Comparison of ENCODE assay signal across 19 cellular contexts in genomic region chr21:26159869-26160268, GRCh38. TPM values are rescaled to one million over a fixed set of nuclear protein-coding genes. Genes with fewer than 3 reads are reported as not detected.
A peak's percentile ranks its signal among the peaks of the same experiment; 100 is the strongest.
DNase-seq lines count a peak whose midpoint lies in the region; ATAC-seq and TF ChIP-seq lines count a peak whose summit lies in the region.
"Had no signal": no experiment of that assay in that cellular context is flagged by ENCODE, and none has a peak within 500 bp of the region (broad histone marks: within the 10 kb centered on the region; RNA-seq: fewer than 3 reads in every experiment).

No MANE protein-coding gene starts in this region.

- H3K18ac ChIP-seq in IMR-90 (ENCODE audit: low read depth, low read length): no peak overlapping the region

- H2AFZ ChIP-seq in IMR-90 (replicated peaks; ENCODE audit: low read length, poor library complexity) (no peak overlapping the region), parathyroid adenoma (no peak overlapping the region)

- CTCF ChIA-PET in MCF 10A (lab: Yijun Ruan, JAX) (interaction anchor here (0.6 to 1.7 kb wide), 3 partner anchors 9 to 206 kb away, joined by 3 to 6 read pairs (median 4); no protein-coding TSS in a partner anchor), IMR-90 (lab: Yijun Ruan, JAX) (no interaction called here), A673 (lab: Charles Lee) (no interaction called here)

- H4K8ac ChIP-seq in IMR-90 (ENCODE audit: low read depth in 2 of 2, low read length in 2 of 2): no peak overlapping the region

- no peak overlapping the region for H2AK9ac ChIP-seq in IMR-90 (replicated peaks; ENCODE audit: low read depth, low read length, poor library complexity)

- no peak for TF ChIP-seq RAD21 in IMR-90 (IDR thresholded peaks at IDR 0.05; ENCODE audit: low read length)

- no peak overlapping the region for H4K5ac ChIP-seq in IMR-90 (ENCODE audit: low read depth, low read length)

- peaks cover 6% of the 10 kb centered on the region for H3K36me3 Mint-ChIP-seq in MCF 10A (ENCODE audit: insufficient read depth, unreplicated experiment)
- H3K36me3 Mint-ChIP-seq: CD8-positive, alpha-beta memory T cell had no signal

- BruUV-seq in MCF 10A (replicated peaks; lab: Mats Ljungman, UMichigan) (no TSS peak), IMR-90 (replicated peaks; lab: Mats Ljungman, UMichigan) (no TSS peak), A673 (replicated peaks; lab: Mats Ljungman, UMichigan) (no TSS peak)

- no peak overlapping the region for H3K4me2 ChIP-seq in IMR-90 (ENCODE audit: low read depth, low read length)
- peak overlapping the region; percentile 82 for H3K4me2 ChIP-seq in parathyroid adenoma (ENCODE audit: low read length)

- peaks cover 10 to 46% of the 10 kb centered on the region in 2 experiments for H3K79me1 ChIP-seq in IMR-90 (ENCODE audit: low read depth in 1 of 2, low read length in 2 of 2)

- in situ Hi-C loops in IMR-90 (cut with MboI; ENCODE audit: low sequenced_read_pairs): no loop called here

- H3K4me1 ChIP-seq in breast epithelium: peaks cover 0 to 4% of the 10 kb centered on the region in 2 donors
- peaks cover 7% of the 10 kb centered on the region; the same call in 1 of the 2 replicates for H3K4me1 ChIP-seq in IMR-90 (ENCODE audit: control insufficient read depth, insufficient read depth, low read length)
- H3K4me1 ChIP-seq in parathyroid adenoma: peaks cover 3% of the 10 kb centered on the region
- peaks cover 33% of the 10 kb centered on the region for H3K4me1 ChIP-seq in A673 (ENCODE audit: insufficient read depth, low read length, poor library complexity, severe bottlenecking)

- peaks cover 25% of the 10 kb centered on the region for H4K20me1 ChIP-seq in IMR-90 (ENCODE audit: insufficient read depth, low read length)

- POLR2A ChIA-PET in MCF 10A (lab: Yijun Ruan, JAX): interaction anchor here (0.6 to 13.8 kb wide), 5 partner anchors 9 to 230 kb away, joined by 3 to 260 read pairs (median 6); no protein-coding TSS in a partner anchor
- POLR2A ChIA-PET in IMR-90 (lab: Charles Lee; ENCODE audit: unreplicated experiment): interaction anchor here (1.2 kb wide), 1 partner anchor 9 kb away, joined by 4 read pairs; no protein-coding TSS in a partner anchor
- POLR2A ChIA-PET in A673 (lab: Charles Lee; ENCODE audit: low non-redundant PET): no interaction called here

- WGBS in IMR-90 (ENCODE audit: extremely low coverage in 2 of 2, insufficient read length in 1 of 2), 2 experiments: 100% methylated on average over 1 of the region's 1 CpG; no CpG with 5 or more reads in 1 of the 2 experiments

- H3K9ac ChIP-seq in IMR-90 (ENCODE audit: low read depth, low read length): no peak overlapping the region
- no peak overlapping the region for H3K9ac ChIP-seq in parathyroid adenoma

- dilution Hi-C loops in IMR-90 (cut with HindIII; ENCODE audit: low sequenced_read_pairs, unreplicated experiment): no loop called here

- H3K4me3 Mint-ChIP-seq in MCF 10A (ENCODE audit: unreplicated experiment): no peak overlapping the region
- H3K4me3 Mint-ChIP-seq: CD8-positive, alpha-beta memory T cell had no signal

- no peaks in the 10 kb centered on the region for H3K27me3 ChIP-seq in breast epithelium
- no peaks in the 10 kb centered on the region for H3K27me3 ChIP-seq in IMR-90 (ENCODE audit: control insufficient read depth, insufficient read depth, low read length)
- H3K27me3 ChIP-seq in parathyroid adenoma (ENCODE audit: control insufficient read depth, insufficient read depth, low read length): no peaks in the 10 kb centered on the region
- no peaks in the 10 kb centered on the region for H3K27me3 ChIP-seq in A673 (replicated peaks; ENCODE audit: insufficient read depth, low read depth, low read length, poor library complexity)

- H2BK20ac ChIP-seq in IMR-90 (ENCODE audit: low read depth, low read length): no peak overlapping the region

- H3K4ac ChIP-seq in IMR-90 (ENCODE audit: low read depth, low read length): no peak overlapping the region

- H4K91ac ChIP-seq in IMR-90 (ENCODE audit: insufficient read depth, low read depth, low read length): no peak overlapping the region

- peaks cover 25% of the 10 kb centered on the region for H3K4me1 Mint-ChIP-seq in MCF 10A (ENCODE audit: insufficient read depth, unreplicated experiment)
- H3K4me1 Mint-ChIP-seq: CD8-positive, alpha-beta memory T cell had no signal

- H2BK15ac ChIP-seq in IMR-90 (ENCODE audit: low read depth, low read length): no peak overlapping the region

- H3K23ac ChIP-seq in IMR-90 (ENCODE audit: low read depth, low read length): no peak overlapping the region

- H3K9me3 ChIP-seq in breast epithelium (no peaks in the 10 kb centered on the region), IMR-90 (ENCODE audit: control insufficient read depth, insufficient read depth, low read length) (no peaks in the 10 kb centered on the region), parathyroid adenoma (ENCODE audit: control insufficient read depth, low read length) (no peaks in the 10 kb centered on the region), A673 (ENCODE audit: low read depth, low read length, poor library complexity, severe bottlenecking) (no peaks in the 10 kb centered on the region)

- H3K9me1 ChIP-seq in IMR-90 (ENCODE audit: insufficient read depth, low read length): peaks cover 8% of the 10 kb centered on the region

- ATAC-seq in IMR-90 (ENCODE audit: low read depth) (no peak), HG03135 (IDR thresholded peaks at IDR 0.05; ENCODE audit: unreplicated experiment) (no peak), GM19397 (IDR thresholded peaks at IDR 0.05; ENCODE audit: unreplicated experiment) (no peak)
- ATAC-seq: K562 had no signal

- H2AK5ac ChIP-seq in IMR-90 (ENCODE audit: low read depth, low read length): no peak overlapping the region

- no peak overlapping the region for H2BK5ac ChIP-seq in IMR-90 (ENCODE audit: low read depth, low read length, poor library complexity, severe bottlenecking)

- TF ChIP-seq CTCF in MCF 10A (IDR thresholded peaks at IDR 0.05; ENCODE audit: unreplicated experiment) (no peak), breast epithelium (IDR thresholded peaks at IDR 0.05) (no peak), IMR-90 (conservative IDR thresholded peaks at IDR 0.05; ENCODE audit: low read depth, low read length) (no peak), parathyroid adenoma (IDR thresholded peaks at IDR 0.05) (no peak), A673 (conservative IDR thresholded peaks at IDR 0.05; ENCODE audit: low read depth, low read length) (no peak)

- H3K56ac ChIP-seq in IMR-90 (ENCODE audit: extremely low read depth, insufficient read depth, low read length): no peak overlapping the region

- H3K9me3 Mint-ChIP-seq in MCF 10A (ENCODE audit: unreplicated experiment): no peaks in the 10 kb centered on the region
- H3K9me3 Mint-ChIP-seq: CD8-positive, alpha-beta memory T cell had no signal

- intact Hi-C loops in MCF 10A (cut with micrococcal nuclease): no loop called here
- intact Hi-C loops in breast epithelium (cut with DNase I; ENCODE audit: low total_unique reads): no loop called here
- intact Hi-C loops in IMR-90 (cut with micrococcal nuclease): no loop called here
- intact Hi-C loops in A673 (cut with micrococcal nuclease; ENCODE audit: unreplicated experiment): loop anchor here (10.0 kb wide), 3 partner anchors 85 to 555 kb away; partner anchors contain the start of gene MRPL39

- TF ChIP-seq POLR2A in breast epithelium (IDR thresholded peaks at IDR 0.05): no peak
- TF ChIP-seq POLR2A in IMR-90 (IDR thresholded peaks at IDR 0.05; ENCODE audit: low read depth, low read length): no peak

- no peaks in the 10 kb centered on the region for H3K27me3 Mint-ChIP-seq in MCF 10A (ENCODE audit: insufficient read depth, unreplicated experiment)

- no peak overlapping the region for H2BK120ac ChIP-seq in IMR-90 (ENCODE audit: low read depth, low read length)

- H3K4me3 ChIP-seq in breast epithelium (no peak overlapping the region), IMR-90 (ENCODE audit: insufficient read depth, low read depth, low read length) (no peak overlapping the region), parathyroid adenoma (ENCODE audit: low read depth, low read length) (peak overlapping the region; percentile 45), A673 (ENCODE audit: low read depth, low read length, poor library complexity, severe bottlenecking) (no peak overlapping the region)
- H3K4me3 ChIP-seq: K562 had no signal

- DNase-seq in MCF 10A (ENCODE audit: unreplicated experiment): no peak
- DNase-seq in breast epithelium (ENCODE audit: low spot score in 2 of 2): no peak
- DNase-seq in IMR-90: peak; percentile 27
- no peak for DNase-seq in epithelial cell of prostate (ENCODE audit: low read depth, low spot score)
- DNase-seq in A673 (ENCODE audit: low spot score): no peak
- DNase-seq: C1 segment of cervical spinal cord; CD8-positive, alpha-beta memory T cell; DMS79; MV-4-11; NCI-H1694 treated with DMSO at 0.1 percent for 48 hours; NCI-H2227 treated with DMSO at 0.1 percent for 48 hours; NCI-H510A treated with DMSO at 0.1 percent for 48 hours; NCI-H774; SIG-M5 had no signal

- H3K27ac ChIP-seq in breast epithelium (peak overlapping the region in 1 of 2 donors; percentile 16), IMR-90 (ENCODE audit: insufficient read depth, low read length) (no peak overlapping the region), epithelial cell of prostate (peak overlapping the region; percentile 2), parathyroid adenoma (no peak overlapping the region), A673 (ENCODE audit: low read depth, low read length, poor library complexity, severe bottlenecking) (no peak overlapping the region)
- H3K27ac ChIP-seq: RWPE1 had no signal

- no peak overlapping the region for H3K14ac ChIP-seq in IMR-90 (replicated peaks; ENCODE audit: low read depth, low read length)

- H3K27ac Mint-ChIP-seq in MCF 10A (ENCODE audit: low read depth, unreplicated experiment): peak overlapping the region; percentile 60
- H3K27ac Mint-ChIP-seq: CD8-positive, alpha-beta memory T cell had no signal

- H3K36me3 ChIP-seq in breast epithelium (no peaks in the 10 kb centered on the region), IMR-90 (ENCODE audit: control insufficient read depth, insufficient read depth, low read length) (peaks cover 1% of the 10 kb centered on the region; the same call in 1 of the 2 replicates), parathyroid adenoma (ENCODE audit: control insufficient read depth, insufficient read depth, low read length) (no peaks in the 10 kb centered on the region), A673 (ENCODE audit: insufficient read depth, low read length, poor library complexity, severe bottlenecking) (no peaks in the 10 kb centered on the region)

- H3K79me2 ChIP-seq in parathyroid adenoma: no peaks in the 10 kb centered on the region

TF ChIP-seq in IMR-90, 13 proteins besides CTCF, POLR2A, EP300 and RAD21:
- TF ChIP-seq RFX5 (IDR thresholded peaks at IDR 0.05; ENCODE audit: low read depth, low read length): no peak

RNA-seq across cellular contexts. Expression of gene APP, which starts 10.7 kb away (rescaled TPM):
- 459 and 472 TPM in 2 replicates for total RNA-seq in MCF 10A (2022)
- total RNA-seq in breast epithelium: 100 to 1,000 TPM; 270 to 546 (median 383) TPM
- 191 and 196 TPM in 2 replicates for total RNA-seq in IMR-90 (2012; rRNA removed)
- 503 and 530 TPM in 2 replicates for polyA plus RNA-seq in IMR-90 (2012; rRNA removed)
- polyA plus RNA-seq in IMR-90 (2012; cell fraction: cytosol; rRNA removed): 488 and 558 TPM in 2 replicates
- polyA plus RNA-seq in IMR-90 (2012; cell fraction: nucleus; rRNA removed; ENCODE audit: low replicate concordance): 167 and 391 TPM in 2 replicates
- 531 and 539 TPM in 2 replicates for total RNA-seq in A673 (2021)
